ENCODE assay signal across 1 cellular context in the genomic region with DNA sequence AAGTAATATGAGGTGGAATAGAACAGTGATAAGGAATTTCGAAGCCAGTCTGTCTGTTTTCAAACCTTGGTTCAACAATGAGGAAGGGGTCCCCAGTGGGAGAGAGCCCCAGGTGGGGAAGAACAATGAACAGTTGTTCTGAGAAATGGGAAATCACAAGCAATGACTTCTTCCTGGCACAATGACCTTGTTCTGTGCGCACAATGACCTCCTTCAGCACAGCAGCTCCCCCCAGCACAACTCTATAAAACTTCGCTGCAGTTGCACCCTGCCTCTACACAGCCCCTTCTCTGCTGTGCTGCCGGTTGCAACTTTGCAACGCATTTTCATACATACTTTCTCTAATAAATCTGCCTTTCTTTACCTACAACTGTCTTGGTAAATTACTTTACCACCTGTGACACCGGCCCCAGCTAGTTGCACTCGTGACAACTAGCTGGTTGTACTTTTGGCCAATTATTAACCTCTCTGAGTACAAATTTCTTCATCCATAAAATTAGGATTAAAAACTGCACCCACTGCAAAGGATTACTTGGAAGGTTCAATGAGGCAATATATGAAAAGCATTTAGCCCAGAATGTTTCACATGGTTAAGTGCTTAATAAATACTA.
TF ChIP-seq lines count a peak whose summit lies in the region.

No MANE protein-coding gene starts in this region.

TF ChIP-seq in HepG2, 621 proteins besides CTCF, POLR2A, EP300 and RAD21:
- TF ChIP-seq SIX1 (CRISPR knock-in tag; IDR thresholded peaks at IDR 0.05; ENCODE audit: borderline replicate concordance) (no peak), ZNF550 (CRISPR knock-in tag; IDR thresholded peaks at IDR 0.05; ENCODE audit: borderline replicate concordance) (no peak), SOX13 (IDR thresholded peaks at IDR 0.05) (no peak), SOX13 (CRISPR knock-in tag; conservative IDR thresholded peaks at IDR 0.05 in 1 of 2, IDR thresholded peaks at IDR 0.05 in 1 of 2) (peak in 1 of 2 experiments; percentile 73; a peak in 2 of 4 replicates)
- TF ChIP-seq, protein P1, sequence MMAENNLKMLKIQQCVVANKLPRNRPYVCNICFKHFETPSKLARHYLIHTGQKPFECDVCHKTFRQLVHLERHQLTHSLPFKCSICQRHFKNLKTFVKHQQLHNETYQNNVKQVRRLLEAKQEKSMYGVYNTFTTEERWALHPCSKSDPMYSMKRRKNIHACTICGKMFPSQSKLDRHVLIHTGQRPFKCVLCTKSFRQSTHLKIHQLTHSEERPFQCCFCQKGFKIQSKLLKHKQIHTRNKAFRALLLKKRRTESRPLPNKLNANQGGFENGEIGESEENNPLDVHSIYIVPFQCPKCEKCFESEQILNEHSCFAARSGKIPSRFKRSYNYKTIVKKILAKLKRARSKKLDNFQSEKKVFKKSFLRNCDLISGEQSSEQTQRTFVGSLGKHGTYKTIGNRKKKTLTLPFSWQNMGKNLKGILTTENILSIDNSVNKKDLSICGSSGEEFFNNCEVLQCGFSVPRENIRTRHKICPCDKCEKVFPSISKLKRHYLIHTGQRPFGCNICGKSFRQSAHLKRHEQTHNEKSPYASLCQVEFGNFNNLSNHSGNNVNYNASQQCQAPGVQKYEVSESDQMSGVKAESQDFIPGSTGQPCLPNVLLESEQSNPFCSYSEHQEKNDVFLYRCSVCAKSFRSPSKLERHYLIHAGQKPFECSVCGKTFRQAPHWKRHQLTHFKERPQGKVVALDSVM (CRISPR knock-in tag; IDR thresholded peaks at IDR 0.05), result no peak
- TF ChIP-seq, protein P2, sequence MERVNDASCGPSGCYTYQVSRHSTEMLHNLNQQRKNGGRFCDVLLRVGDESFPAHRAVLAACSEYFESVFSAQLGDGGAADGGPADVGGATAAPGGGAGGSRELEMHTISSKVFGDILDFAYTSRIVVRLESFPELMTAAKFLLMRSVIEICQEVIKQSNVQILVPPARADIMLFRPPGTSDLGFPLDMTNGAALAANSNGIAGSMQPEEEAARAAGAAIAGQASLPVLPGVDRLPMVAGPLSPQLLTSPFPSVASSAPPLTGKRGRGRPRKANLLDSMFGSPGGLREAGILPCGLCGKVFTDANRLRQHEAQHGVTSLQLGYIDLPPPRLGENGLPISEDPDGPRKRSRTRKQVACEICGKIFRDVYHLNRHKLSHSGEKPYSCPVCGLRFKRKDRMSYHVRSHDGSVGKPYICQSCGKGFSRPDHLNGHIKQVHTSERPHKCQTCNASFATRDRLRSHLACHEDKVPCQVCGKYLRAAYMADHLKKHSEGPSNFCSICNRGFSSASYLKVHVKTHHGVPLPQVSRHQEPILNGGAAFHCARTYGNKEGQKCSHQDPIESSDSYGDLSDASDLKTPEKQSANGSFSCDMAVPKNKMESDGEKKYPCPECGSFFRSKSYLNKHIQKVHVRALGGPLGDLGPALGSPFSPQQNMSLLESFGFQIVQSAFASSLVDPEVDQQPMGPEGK (CRISPR knock-in tag; IDR thresholded peaks at IDR 0.05), result 0 out of 2 replicates have a peak, but pooled peaks have one; percentile 20
